ENCODE assay signal across 1 cellular context in the genomic region with DNA sequence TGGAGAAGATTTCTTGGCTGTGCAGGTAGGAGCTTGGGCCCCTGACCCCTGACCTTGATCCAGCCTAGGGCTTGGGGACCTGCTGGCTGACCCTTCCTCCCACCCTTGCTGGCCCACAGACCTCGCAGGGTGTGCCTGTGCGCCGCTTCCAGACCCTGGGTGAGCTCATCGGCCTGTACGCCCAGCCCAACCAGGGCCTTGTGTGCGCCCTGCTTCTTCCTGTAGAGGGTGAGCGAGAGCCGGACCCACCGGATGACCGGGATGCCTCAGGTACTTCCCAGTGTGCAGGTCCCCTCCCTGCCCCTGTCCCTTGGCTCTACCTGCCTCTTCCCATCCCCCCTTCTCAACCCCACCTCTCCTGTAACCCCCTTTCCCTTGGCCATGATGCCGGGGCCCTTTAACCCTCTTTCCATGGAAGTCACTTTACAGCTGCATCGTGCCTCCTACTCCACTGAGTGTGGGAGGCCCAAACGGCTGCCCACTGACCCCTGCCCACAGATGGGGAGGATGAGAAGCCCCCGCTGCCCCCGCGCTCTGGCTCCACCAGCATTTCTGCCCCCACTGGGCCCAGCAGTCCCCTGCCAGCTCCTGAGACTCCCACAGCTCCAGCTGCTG.
TF ChIP-seq lines count a peak whose summit lies in the region.

No MANE protein-coding gene starts in this region.

TF ChIP-seq in H1, 55 proteins besides CTCF, POLR2A, EP300 and RAD21:
- TF ChIP-seq ASH2L (IDR thresholded peaks at IDR 0.05; ENCODE audit: low read length), result no peak
